In the genomic region with DNA sequence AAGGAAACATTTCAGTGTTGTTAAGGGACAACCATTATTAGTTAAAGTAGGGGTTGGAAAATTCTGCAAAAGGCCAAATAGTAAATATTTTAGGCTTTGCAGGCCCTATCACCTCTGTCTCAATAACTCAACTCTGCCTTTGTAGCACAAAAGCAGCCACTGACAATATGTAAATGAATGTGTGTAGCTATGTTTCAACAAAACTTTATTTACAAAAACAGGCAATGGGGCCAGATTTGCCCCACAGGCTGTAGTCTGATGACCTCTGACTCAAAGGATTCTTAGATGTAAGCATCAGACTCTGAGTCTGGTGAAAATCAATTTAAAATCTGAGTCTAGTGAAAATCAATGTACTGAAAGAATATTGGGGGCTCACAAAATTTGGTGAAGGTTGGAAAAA, we compare ENCODE assay signal across 27 cellular contexts.
"Had no signal": no experiment of that assay in that cellular context is flagged by ENCODE, and none has a peak within 500 bp of the region (broad histone marks: within the 10 kb centered on the region; RNA-seq: fewer than 3 reads in every experiment).

No MANE protein-coding gene starts in this region.

- H3K36me3 ChIP-seq: colonic mucosa, esophagus squamous epithelium, gastrocnemius medialis, heart right ventricle, left lung, lower lobe of right lung had no signal

- H3K27ac Mint-ChIP-seq: dendritic cell treated with granulocyte-macrophage colony-stimulating factor and Interleukin-4, amounts not matched to agents 40 ng/mL and 50 ng/mL, for 4 days; effector memory CD8-positive, alpha-beta T cell; endodermal cell; mesothelial cell of epicardium; naive B cell had no signal

- H3K4me3 ChIP-seq: colonic mucosa, esophagus squamous epithelium, gastrocnemius medialis, heart right ventricle, left lung, lower lobe of right lung, mucosa of descending colon had no signal

- ATAC-seq: effector memory CD8-positive, alpha-beta T cell; esophagus mucosa; gastrocnemius medialis; heart right ventricle; left cardiac atrium; left lung; left ventricle myocardium superior; lower lobe of right lung; mucosa of descending colon had no signal

- H3K36me3 Mint-ChIP-seq: mesothelial cell of epicardium, naive B cell had no signal

- H3K9me3 ChIP-seq: colonic mucosa, esophagus squamous epithelium, gastrocnemius medialis, heart right ventricle, left lung, lower lobe of right lung, mucosa of descending colon had no signal

- DNase-seq: colonic mucosa; cortex of kidney; effector CD8-positive, alpha-beta T cell; effector memory CD8-positive, alpha-beta T cell; endodermal cell; esophagus squamous epithelium; foreskin fibroblast; foreskin melanocyte; gastrocnemius medialis; glutamatergic neuron; head of caudate nucleus; heart right ventricle; hippocampal formation; left cardiac atrium; left lung; left ventricle myocardium superior; lower lobe of right lung; mesenchymal stem cell; mucosa of descending colon; naive B cell had no signal

- H3K27me3 ChIP-seq: colonic mucosa, esophagus squamous epithelium, gastrocnemius medialis, heart right ventricle, left lung had no signal

- H3K4me3 Mint-ChIP-seq: dendritic cell treated with granulocyte-macrophage colony-stimulating factor and Interleukin-4, amounts not matched to agents 40 ng/mL and 50 ng/mL, for 4 days; effector memory CD8-positive, alpha-beta T cell; endodermal cell; mesothelial cell of epicardium; naive B cell had no signal

- H3K27ac ChIP-seq: colonic mucosa, esophagus squamous epithelium, gastrocnemius medialis, heart right ventricle, left lung, lower lobe of right lung had no signal

- FAIRE-seq: endometrium, endothelial cell of umbilical vein, islet of Langerhans, keratinocyte had no signal

- H3K4me1 ChIP-seq: lower lobe of right lung had no signal

- H3K9me3 Mint-ChIP-seq: dendritic cell treated with granulocyte-macrophage colony-stimulating factor and Interleukin-4, amounts not matched to agents 40 ng/mL and 50 ng/mL, for 4 days; effector memory CD8-positive, alpha-beta T cell; endodermal cell; mesothelial cell of epicardium; naive B cell had no signal

- H3K27me3 Mint-ChIP-seq: dendritic cell treated with granulocyte-macrophage colony-stimulating factor and Interleukin-4, amounts not matched to agents 40 ng/mL and 50 ng/mL, for 4 days had no signal
